Comparison of ENCODE assay signal across 25 cellular contexts in genomic region chr10:131000737-131001136, GRCh38.
DNase-seq lines count a peak whose midpoint lies in the region; ATAC-seq and TF ChIP-seq lines count a peak whose summit lies in the region.
"Had no signal": no experiment of that assay in that cellular context is flagged by ENCODE, and none has a peak within 500 bp of the region (broad histone marks: within the 10 kb centered on the region; RNA-seq: fewer than 3 reads in every experiment).

No MANE protein-coding gene starts in this region.

- intact Hi-C loops in activated T-helper 1 cell treated with anti-CD3 and anti-CD28 coated beads, Interleukin-12 subunit alpha, Interleukin-12 subunit beta, Interleukin-2, Interleukin-4 antibody, amounts not matched to agents 30 ng/mL and 10 ng/mL and 1 ng/mL, durations not matched to agents 14 hours and 24 hours and 36 hours (cut with micrococcal nuclease) = no loop called here
- intact Hi-C loops in psoas muscle (cut with DNase I) (no loop called here), aorta (cut with DNase I) (no loop called here)

- H3K23me2 ChIP-seq in H9 (ENCODE audit: insufficient read length, low read depth, low read length, poor library complexity, severe bottlenecking) = no peaks in the 10 kb centered on the region

- H3K36me3 ChIP-seq in psoas muscle (ENCODE audit: insufficient read depth in 1 of 2, low read depth in 1 of 2) = no peaks in the 10 kb centered on the region
- no peaks in the 10 kb centered on the region for H3K36me3 ChIP-seq in aorta (ENCODE audit: control insufficient read depth in 1 of 2, insufficient read depth in 2 of 2, low read length in 1 of 2)
- H3K36me3 ChIP-seq: HAP-1, MG63 had no signal

- H3K79me2 ChIP-seq in H9 (ENCODE audit: insufficient read depth, low read length) = no peaks in the 10 kb centered on the region

- H4K91ac ChIP-seq in H9 (ENCODE audit: insufficient read length, low read depth, low read length) = no peak overlapping the region

- no peak overlapping the region for H3K14ac ChIP-seq in H9 (ENCODE audit: insufficient read depth, low read length)

- H3K56ac ChIP-seq in H9 (ENCODE audit: insufficient read length, low read depth, low read length) = no peak overlapping the region

- peaks cover 5% of the 10 kb centered on the region for H3K27me3 Mint-ChIP-seq in H9 (ENCODE audit: low read depth)
- no peaks in the 10 kb centered on the region for H3K27me3 Mint-ChIP-seq in activated T-helper 1 cell treated with anti-CD3 and anti-CD28 coated beads, Interleukin-12 subunit alpha, Interleukin-12 subunit beta, Interleukin-2, Interleukin-4 antibody, amounts not matched to agents 30 ng/mL and 10 ng/mL and 1 ng/mL, durations not matched to agents 14 hours and 24 hours and 36 hours (ENCODE audit: insufficient read depth)
- H3K27me3 Mint-ChIP-seq: CD8-positive, alpha-beta memory T cell had no signal

- no peak overlapping the region for H4K8ac ChIP-seq in H9 (replicated peaks; ENCODE audit: insufficient read length, low read depth, low read length)

- WGBS in H9 (ENCODE audit: extremely low coverage, insufficient read length, low lambda C conversion rate) = no CpG with 5 or more reads among the region's 4 CpGs
- WGBS in psoas muscle, 3 donors = 78 to 82% (median 79%) methylated on average over 4 of the region's 4 CpGs
- 59 to 68% methylated on average over 4 of the region's 4 CpGs for WGBS in aorta, 2 donors

- H3K4me1 ChIP-seq in H9 (ENCODE audit: insufficient read depth, low read length) = peaks cover 26% of the 10 kb centered on the region
- peaks cover 19% of the 10 kb centered on the region for H3K4me1 ChIP-seq in psoas muscle
- H3K4me1 ChIP-seq in aorta (ENCODE audit: control insufficient read depth in 1 of 2, insufficient read depth in 2 of 2, low read length in 2 of 2) = no peaks in the 10 kb centered on the region
- H3K4me1 ChIP-seq: HAP-1 had no signal

- H4K20me1 ChIP-seq in H9 (ENCODE audit: control insufficient read depth, insufficient read depth, insufficient read length) = no peaks in the 10 kb centered on the region

- peaks cover 61 to 68% of the 10 kb centered on the region in 2 experiments for H3K4me1 Mint-ChIP-seq in H9
- H3K4me1 Mint-ChIP-seq in activated T-helper 1 cell treated with anti-CD3 and anti-CD28 coated beads, Interleukin-12 subunit alpha, Interleukin-12 subunit beta, Interleukin-2, Interleukin-4 antibody, amounts not matched to agents 30 ng/mL and 10 ng/mL and 1 ng/mL, durations not matched to agents 14 hours and 24 hours and 36 hours (ENCODE audit: low read depth) = no peaks in the 10 kb centered on the region
- H3K4me1 Mint-ChIP-seq: CD8-positive, alpha-beta memory T cell had no signal

- no peak overlapping the region for H3K4me2 ChIP-seq in H9 (ENCODE audit: insufficient read depth, insufficient read length, low read length)
- H3K4me2 ChIP-seq: SK-N-SH had no signal

- peaks cover 20 to 22% of the 10 kb centered on the region in 2 experiments for H3K9me3 Mint-ChIP-seq in H9
- no peaks in the 10 kb centered on the region for H3K9me3 Mint-ChIP-seq in activated T-helper 1 cell treated with anti-CD3 and anti-CD28 coated beads, Interleukin-12 subunit alpha, Interleukin-12 subunit beta, Interleukin-2, Interleukin-4 antibody, amounts not matched to agents 30 ng/mL and 10 ng/mL and 1 ng/mL, durations not matched to agents 14 hours and 24 hours and 36 hours

- no peaks in the 10 kb centered on the region for H3K79me1 ChIP-seq in H9 (ENCODE audit: insufficient read depth, low read depth, low read length, poor library complexity, severe bottlenecking)

- ATAC-seq in psoas muscle (peak in 3 of 4 donors; percentile 84 to 90 (median 89)), GM21619 (IDR thresholded peaks at IDR 0.05; ENCODE audit: unreplicated experiment) (no peak), aorta (ENCODE audit: low FRiP score) (no peak)
- ATAC-seq: K562 had no signal

- no peak overlapping the region for H3K4me3 Mint-ChIP-seq in H9
- H3K4me3 Mint-ChIP-seq in activated T-helper 1 cell treated with anti-CD3 and anti-CD28 coated beads, Interleukin-12 subunit alpha, Interleukin-12 subunit beta, Interleukin-2, Interleukin-4 antibody, amounts not matched to agents 30 ng/mL and 10 ng/mL and 1 ng/mL, durations not matched to agents 14 hours and 24 hours and 36 hours = no peak overlapping the region
- H3K4me3 Mint-ChIP-seq: HFFc6 had no signal

- DNase-seq in activated CD8-positive, alpha-beta memory T cell treated with anti-CD3 and anti-CD28 coated beads for 24 hours = peak; percentile 5
- no peak for DNase-seq in activated CD8-positive, alpha-beta memory T cell treated with anti-CD3 and anti-CD28 coated beads, Interleukin-2, amount 50 U/mL, for 4 hours
- no peak for DNase-seq in H9
- DNase-seq in activated T-helper 1 cell treated with anti-CD3 and anti-CD28 coated beads, Interleukin-12 subunit alpha, Interleukin-12 subunit beta, Interleukin-2, Interleukin-4 antibody, amounts not matched to agents 30 ng/mL and 10 ng/mL and 1 ng/mL, durations not matched to agents 14 hours and 24 hours and 36 hours (ENCODE audit: low spot score) = no peak
- no peak for DNase-seq in psoas muscle
- no peak for DNase-seq in aorta
- no peak for DNase-seq in LoVo (ENCODE audit: low spot score)
- DNase-seq: CD8-positive, alpha-beta memory T cell; DMS 273 treated with DMSO at 0.1 percent for 48 hours; DMS79 treated with DMSO at 0.1 percent for 48 hours; HFFc6; MG63; NCI-H1092 treated with DMSO at 0.1 percent for 48 hours; NCI-H1436; NCI-H187 treated with DMSO at 0.1 percent for 48 hours; NCI-H2171 treated with DMSO at 0.1 percent for 48 hours; NCI-H345; NCI-H524; NCI-H748 treated with DMSO at 0.1 percent for 48 hours; SK-N-SH; SW 1271 had no signal

- H2AFZ ChIP-seq in H9 (ENCODE audit: low read length) = no peak overlapping the region

- TF ChIP-seq CTCF in H9 (conservative IDR thresholded peaks at IDR 0.05) (no peak), psoas muscle (IDR thresholded peaks at IDR 0.05) (no peak)

- no peak overlapping the region for H2BK120ac ChIP-seq in H9 (ENCODE audit: low read depth, low read length, poor library complexity, severe bottlenecking)

- H3K27ac ChIP-seq in H9 (ENCODE audit: insufficient read length, low read depth, low read length) = no peak overlapping the region
- H3K27ac ChIP-seq in psoas muscle = no peak overlapping the region
- no peak overlapping the region for H3K27ac ChIP-seq in aorta (ENCODE audit: low read depth in 1 of 2, low read length in 2 of 2)
- H3K27ac ChIP-seq: C4-2B had no signal

- no peak overlapping the region for H3K23ac ChIP-seq in H9 (ENCODE audit: insufficient read length, low read depth, low read length)

- H2BK15ac ChIP-seq in H9 (ENCODE audit: low read depth, low read length) = no peak overlapping the region

- H4K5ac ChIP-seq in H9 (ENCODE audit: insufficient read length, low read depth, low read length) = no peak overlapping the region

- no peak overlapping the region for H3K9ac ChIP-seq in H9 (ENCODE audit: extremely low read depth, insufficient read length, low read length)
- H3K9ac ChIP-seq: SK-N-SH had no signal

- no peak overlapping the region for H3T11ph ChIP-seq in H9 (ENCODE audit: low read length)

- H2BK20ac ChIP-seq in H9 (ENCODE audit: low read depth, low read length, poor library complexity, severe bottlenecking) = no peak overlapping the region

- H2BK5ac ChIP-seq in H9 (ENCODE audit: insufficient read length, low read length) = no peak overlapping the region

- H3K4me3 ChIP-seq in psoas muscle (no peak overlapping the region), aorta (ENCODE audit: low read length in 2 of 2) (no peak overlapping the region)
- H3K4me3 ChIP-seq: HAP-1, K562, MG63 had no signal

- H3K18ac ChIP-seq in H9 (ENCODE audit: insufficient read length, low read depth, low read length) = no peak overlapping the region

- no peak overlapping the region for H3K4ac ChIP-seq in H9 (ENCODE audit: low read depth, low read length)

- H2BK12ac ChIP-seq in H9 (ENCODE audit: insufficient read length, low read depth, low read length) = no peak overlapping the region

- H2AK5ac ChIP-seq in H9 (ENCODE audit: insufficient read length, low read length) = peak overlapping the region; percentile 10

- H3K36me3 Mint-ChIP-seq in H9 (ENCODE audit: insufficient read depth in 1 of 3, low read depth in 3 of 3) = peaks cover 4 to 26% (median 15%) of the 10 kb centered on the region in 3 experiments; a peak in 5 of 7 replicates
- no peaks in the 10 kb centered on the region for H3K36me3 Mint-ChIP-seq in activated T-helper 1 cell treated with anti-CD3 and anti-CD28 coated beads, Interleukin-12 subunit alpha, Interleukin-12 subunit beta, Interleukin-2, Interleukin-4 antibody, amounts not matched to agents 30 ng/mL and 10 ng/mL and 1 ng/mL, durations not matched to agents 14 hours and 24 hours and 36 hours (ENCODE audit: low read depth)
- H3K36me3 Mint-ChIP-seq: CD8-positive, alpha-beta memory T cell had no signal

- no peaks in the 10 kb centered on the region for H3K27me3 ChIP-seq in H9 (ENCODE audit: insufficient read depth, low read length)
- H3K27me3 ChIP-seq in psoas muscle (ENCODE audit: insufficient read depth in 3 of 3, low read length in 2 of 3) = peaks cover 0 to 2% (median 0%) of the 10 kb centered on the region in 3 donors
- H3K27me3 ChIP-seq in aorta (ENCODE audit: control insufficient read depth in 1 of 2, insufficient read depth in 2 of 2, low read length in 1 of 2) = no peaks in the 10 kb centered on the region
- H3K27me3 ChIP-seq: MG63 had no signal

- peak overlapping the region in 1 of 3 experiments; percentile 1; a peak in 1 of 7 replicates for H3K27ac Mint-ChIP-seq in H9
- peak overlapping the region; percentile 36 for H3K27ac Mint-ChIP-seq in activated T-helper 1 cell treated with anti-CD3 and anti-CD28 coated beads, Interleukin-12 subunit alpha, Interleukin-12 subunit beta, Interleukin-2, Interleukin-4 antibody, amounts not matched to agents 30 ng/mL and 10 ng/mL and 1 ng/mL, durations not matched to agents 14 hours and 24 hours and 36 hours
- H3K27ac Mint-ChIP-seq: CD8-positive, alpha-beta memory T cell; HFFc6 had no signal

- H3K9me3 ChIP-seq in H9 (ENCODE audit: control insufficient read depth, low read depth, low read length) = no peaks in the 10 kb centered on the region
- H3K9me3 ChIP-seq in psoas muscle = no peaks in the 10 kb centered on the region
- H3K9me3 ChIP-seq in aorta (ENCODE audit: control insufficient read depth, low read length) = peaks cover 2% of the 10 kb centered on the region
- H3K9me3 ChIP-seq: HAP-1, MG63, SK-N-SH had no signal

Comparison
In these comparisons a context has a peak if more than half of its experiments do, and no peak if none do; other contexts are left out.
1. ATAC-seq: peak in psoas muscle (3 of 4); none in GM21619 (single experiment) and aorta (single experiment).